1 cellular context compared by ENCODE assay signal in the genomic region with DNA sequence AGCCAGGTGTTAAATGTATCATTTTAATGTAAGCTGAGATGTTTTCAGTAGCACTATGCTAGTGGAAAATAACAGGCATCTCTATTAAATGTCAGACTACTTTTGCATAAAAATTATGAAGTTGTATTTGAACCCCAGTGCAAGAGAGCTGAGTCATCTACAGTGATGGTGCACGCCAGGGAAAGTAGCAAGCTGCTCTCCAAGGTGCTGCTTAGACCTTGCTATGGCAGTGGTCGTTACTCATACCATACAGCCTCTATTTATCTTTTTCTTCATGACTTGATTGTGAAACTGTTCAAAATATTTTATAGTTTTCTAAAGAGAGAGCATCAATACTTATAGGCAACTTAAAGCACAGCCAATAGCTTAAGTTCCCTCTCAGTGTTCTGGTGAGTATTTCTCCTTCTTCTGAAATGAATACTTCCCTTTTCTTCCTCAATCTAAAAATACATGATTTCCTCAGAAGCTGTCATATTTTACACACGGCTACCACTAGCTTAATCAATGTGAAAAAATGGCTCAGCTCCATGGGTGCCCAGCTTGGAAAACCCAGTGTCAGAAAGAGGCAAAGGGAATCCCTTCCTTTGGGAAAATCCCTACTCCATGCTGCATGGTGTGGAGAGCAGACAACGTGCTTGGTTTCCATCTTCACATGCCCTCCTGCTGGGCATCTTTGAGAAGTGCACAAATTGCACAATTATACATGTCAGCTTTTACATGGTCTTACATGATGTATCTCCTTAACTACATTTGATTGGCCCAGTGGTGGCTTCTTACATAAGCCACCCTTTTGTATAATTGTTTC.
TF ChIP-seq lines count a peak whose summit lies in the region.

No MANE protein-coding gene starts in this region.

TF ChIP-seq in K562, 482 proteins besides CTCF, POLR2A, EP300 and RAD21 (continued from another document):
- TF ChIP-seq, protein P1, sequence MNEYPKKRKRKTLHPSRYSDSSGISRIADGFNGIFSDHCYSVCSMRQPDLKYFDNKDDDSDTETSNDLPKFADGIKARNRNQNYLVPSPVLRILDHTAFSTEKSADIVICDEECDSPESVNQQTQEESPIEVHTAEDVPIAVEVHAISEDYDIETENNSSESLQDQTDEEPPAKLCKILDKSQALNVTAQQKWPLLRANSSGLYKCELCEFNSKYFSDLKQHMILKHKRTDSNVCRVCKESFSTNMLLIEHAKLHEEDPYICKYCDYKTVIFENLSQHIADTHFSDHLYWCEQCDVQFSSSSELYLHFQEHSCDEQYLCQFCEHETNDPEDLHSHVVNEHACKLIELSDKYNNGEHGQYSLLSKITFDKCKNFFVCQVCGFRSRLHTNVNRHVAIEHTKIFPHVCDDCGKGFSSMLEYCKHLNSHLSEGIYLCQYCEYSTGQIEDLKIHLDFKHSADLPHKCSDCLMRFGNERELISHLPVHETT (CRISPR knock-in tag; conservative IDR thresholded peaks at IDR 0.05 in 1 of 2, IDR thresholded peaks at IDR 0.05 in 1 of 2): no peak
- TF ChIP-seq ZNF316 (IDR thresholded peaks at IDR 0.05): peak; percentile 34
- no peak for TF ChIP-seq BRD4 (IDR thresholded peaks at IDR 0.05)
- TF ChIP-seq DNMT1 (IDR thresholded peaks at IDR 0.05): no peak
- TF ChIP-seq KDM4B (IDR thresholded peaks at IDR 0.05; ENCODE audit: borderline replicate concordance in 2 of 2, low read depth in 1 of 2): no peak
- TF ChIP-seq, protein P2, sequence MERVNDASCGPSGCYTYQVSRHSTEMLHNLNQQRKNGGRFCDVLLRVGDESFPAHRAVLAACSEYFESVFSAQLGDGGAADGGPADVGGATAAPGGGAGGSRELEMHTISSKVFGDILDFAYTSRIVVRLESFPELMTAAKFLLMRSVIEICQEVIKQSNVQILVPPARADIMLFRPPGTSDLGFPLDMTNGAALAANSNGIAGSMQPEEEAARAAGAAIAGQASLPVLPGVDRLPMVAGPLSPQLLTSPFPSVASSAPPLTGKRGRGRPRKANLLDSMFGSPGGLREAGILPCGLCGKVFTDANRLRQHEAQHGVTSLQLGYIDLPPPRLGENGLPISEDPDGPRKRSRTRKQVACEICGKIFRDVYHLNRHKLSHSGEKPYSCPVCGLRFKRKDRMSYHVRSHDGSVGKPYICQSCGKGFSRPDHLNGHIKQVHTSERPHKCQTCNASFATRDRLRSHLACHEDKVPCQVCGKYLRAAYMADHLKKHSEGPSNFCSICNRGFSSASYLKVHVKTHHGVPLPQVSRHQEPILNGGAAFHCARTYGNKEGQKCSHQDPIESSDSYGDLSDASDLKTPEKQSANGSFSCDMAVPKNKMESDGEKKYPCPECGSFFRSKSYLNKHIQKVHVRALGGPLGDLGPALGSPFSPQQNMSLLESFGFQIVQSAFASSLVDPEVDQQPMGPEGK (CRISPR knock-in tag; IDR thresholded peaks at IDR 0.05; ENCODE audit: borderline replicate concordance): no peak
- no peak for TF ChIP-seq ZKSCAN8 (CRISPR knock-in tag; IDR thresholded peaks at IDR 0.05)
- TF ChIP-seq LEF1 (IDR thresholded peaks at IDR 0.05): no peak
- peak; percentile 69 for TF ChIP-seq NFE2 (IDR thresholded peaks at IDR 0.05; ENCODE audit: low read depth)
- no peak for TF ChIP-seq KLF1 (tag; IDR thresholded peaks at IDR 0.05)
- TF ChIP-seq EHMT2 (IDR thresholded peaks at IDR 0.05): peak; percentile 87
- TF ChIP-seq ZNF184 (CRISPR knock-in tag; IDR thresholded peaks at IDR 0.05): peak; percentile 61; the same call in 1 of the 2 replicates
- no peak for TF ChIP-seq TEAD1 (CRISPR knock-in tag; IDR thresholded peaks at IDR 0.05)
- TF ChIP-seq POLR2AphosphoS5 (IDR thresholded peaks at IDR 0.05; ENCODE audit: control insufficient read depth, insufficient read depth, low read depth, low read length): no peak
